12 cellular contexts compared by ENCODE assay signal in the genomic region with DNA sequence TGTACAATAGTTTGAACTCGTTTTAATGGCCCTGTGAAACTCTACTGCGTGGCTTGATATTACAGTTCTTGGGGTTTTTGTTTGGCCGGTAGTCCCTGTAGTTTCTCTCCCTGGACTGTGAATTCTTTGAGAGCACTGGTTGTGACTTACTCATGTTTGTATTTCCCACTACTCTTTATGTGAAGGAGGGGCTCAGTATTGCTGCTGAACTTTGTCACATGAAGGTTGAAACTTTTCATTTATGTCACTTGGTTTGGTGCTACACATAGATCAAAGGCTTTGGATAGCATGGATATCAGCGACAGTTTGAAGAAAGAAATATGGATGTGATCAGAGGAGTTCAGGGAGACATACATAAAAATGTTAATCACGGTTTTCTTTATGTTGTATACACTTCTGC. TPM values are rescaled to one million over a fixed set of nuclear protein-coding genes. Genes with fewer than 3 reads are reported as not detected.
A peak's percentile ranks its signal among the peaks of the same experiment; 100 is the strongest.
DNase-seq lines count a peak whose midpoint lies in the region; ATAC-seq, FAIRE-seq and TF ChIP-seq lines count a peak whose summit lies in the region.
"Had no signal": no experiment of that assay in that cellular context is flagged by ENCODE, and none has a peak within 500 bp of the region (broad histone marks: within the 10 kb centered on the region; RNA-seq: fewer than 3 reads in every experiment).

No MANE protein-coding gene starts in this region.

- H3K27me3 ChIP-seq in SK-N-SH (ENCODE audit: insufficient read depth) (no peaks in the 10 kb centered on the region), OCI-LY3 (ENCODE audit: low read depth, low read length) (no peaks in the 10 kb centered on the region), H1 (replicated peaks in 1 of 4; ENCODE audit: control insufficient read depth in 3 of 4, extremely low read depth in 1 of 4, insufficient read depth in 3 of 4, low read length in 3 of 4) (no peaks in the 10 kb centered on the region), gastrocnemius medialis (no peaks in the 10 kb centered on the region)

- H3K18ac ChIP-seq in H1 (ENCODE audit: extremely low read depth, low read length) = no peak overlapping the region

- H4K20me1 ChIP-seq in SK-N-SH (ENCODE audit: insufficient read depth) (no peaks in the 10 kb centered on the region), OCI-LY3 (ENCODE audit: insufficient read depth, low read length) (no peaks in the 10 kb centered on the region), H1 (replicated peaks in 1 of 2; ENCODE audit: control insufficient read depth in 1 of 2, insufficient read depth in 2 of 2, low read length in 2 of 2) (no peaks in the 10 kb centered on the region)

- H3K4me2 ChIP-seq in SK-N-SH (no peak overlapping the region; the same call in 1 of the 2 replicates), OCI-LY3 (ENCODE audit: low read length) (peak overlapping the region; percentile 97), H1 (ENCODE audit: insufficient read depth in 1 of 2, low read depth in 2 of 2, low read length in 2 of 2) (peak overlapping the region; percentile 76)

- no peaks in the 10 kb centered on the region; the same call in 1 of the 2 replicates for H3K79me1 ChIP-seq in H1 (ENCODE audit: low read depth, low read length)

- in situ Hi-C loops in gastrocnemius medialis (cut with MboI; ENCODE audit: low sequenced_read_pairs in 4 of 4) = no loop called here

- 85% methylated on average over 5 of the region's 5 CpGs for WGBS in SK-N-SH (ENCODE audit: low lambda C conversion rate)
- 84% methylated on average over 5 of the region's 5 CpGs; no CpG with 5 or more reads in 1 of the 2 experiments for WGBS in H1 (ENCODE audit: extremely low coverage in 1 of 2, insufficient coverage in 1 of 2, insufficient read length in 1 of 2, insufficient replicate concordance in 2 of 2, low coverage in 1 of 2, low lambda C conversion rate in 2 of 2, missing lambda C conversion rate in 1 of 2), 2 experiments

- TF ChIP-seq CTCF in SK-N-SH (IDR thresholded peaks at IDR 0.05) = no peak
- TF ChIP-seq CTCF in OCI-LY3 (IDR thresholded peaks at IDR 0.05; ENCODE audit: low read depth, low read length) = no peak
- no peak for TF ChIP-seq CTCF in H1 (IDR thresholded peaks at IDR 0.05; ENCODE audit: control extremely low read depth in 1 of 3, insufficient read depth in 1 of 3, low read depth in 1 of 3, low read length in 3 of 3)
- no peak for TF ChIP-seq CTCF in gastrocnemius medialis (IDR thresholded peaks at IDR 0.05 in 4 of 5, conservative IDR thresholded peaks at IDR 0.05 in 1 of 5)
- TF ChIP-seq CTCF in GM10248 (IDR thresholded peaks at IDR 0.05; ENCODE audit: control extremely low read depth, extremely low read depth, low read depth, missing control alignments) = no peak

- H2BK12ac ChIP-seq in H1 (ENCODE audit: low read depth, low read length) = no peak overlapping the region

- TF ChIP-seq RAD21 in SK-N-SH (IDR thresholded peaks at IDR 0.05; ENCODE audit: low read length) = no peak
- TF ChIP-seq RAD21 in H1 (IDR thresholded peaks at IDR 0.05 in 1 of 2, conservative IDR thresholded peaks at IDR 0.05 in 1 of 2; ENCODE audit: low read depth in 2 of 2, low read length in 2 of 2) = no peak

- H2BK120ac ChIP-seq in H1 (replicated peaks; ENCODE audit: low read depth, low read length) = no peak overlapping the region

- DNase-seq in SK-N-SH (no peak), H1 (ENCODE audit: low read depth in 1 of 2, low spot score in 2 of 2) (no peak), gastrocnemius medialis (no peak), GM10248 (ENCODE audit: extremely low spot score) (no peak), medulla oblongata (ENCODE audit: extremely low spot score) (no peak)
- DNase-seq: 8988T; central memory CD4-positive, alpha-beta T cell had no signal

- H3K79me2 ChIP-seq in SK-N-SH (ENCODE audit: insufficient read depth) (no peaks in the 10 kb centered on the region), OCI-LY3 (ENCODE audit: low read length) (no peaks in the 10 kb centered on the region), H1 (ENCODE audit: control insufficient read depth in 1 of 2, insufficient read depth in 2 of 2, low read length in 2 of 2) (peaks cover 0 to 5% of the 10 kb centered on the region in 2 experiments; a peak in 1 of 4 replicates)

- H3K4me3 ChIP-seq in SK-N-SH (ENCODE audit: low read depth in 2 of 2, low read length in 1 of 2) (no peak overlapping the region), OCI-LY3 (ENCODE audit: low read length) (peak overlapping the region; percentile 81), H1 (ENCODE audit: extremely low read depth in 1 of 4, insufficient read depth in 2 of 4, low read depth in 3 of 4, low read length in 4 of 4) (peak overlapping the region in 1 of 4 experiments; percentile 85; a peak in 1 of 8 replicates), gastrocnemius medialis (peak overlapping the region in 2 of 4 donors; percentile 88 to 90)

- no peak overlapping the region for H3K23ac ChIP-seq in H1 (ENCODE audit: insufficient read length)

- no peak overlapping the region for H3K14ac ChIP-seq in H1 (ENCODE audit: insufficient read length)

- H2AFZ ChIP-seq in SK-N-SH (ENCODE audit: low read depth) = 0 out of 2 replicates have a peak overlapping the region, but pooled peaks have one; percentile 17
- H2AFZ ChIP-seq in OCI-LY3 (ENCODE audit: low read depth, low read length) = no peak overlapping the region
- H2AFZ ChIP-seq in H1 (ENCODE audit: low read length) = no peak overlapping the region

- H4K8ac ChIP-seq in H1 (ENCODE audit: extremely low read depth, insufficient read depth, low read length) = no peak overlapping the region

- peaks cover 25% of the 10 kb centered on the region for H3F3A ChIP-seq in SK-N-SH (replicated peaks; ENCODE audit: insufficient read depth)

- no peak overlapping the region for H2BK15ac ChIP-seq in H1 (ENCODE audit: low read length)

- H3K27ac ChIP-seq in SK-N-SH (ENCODE audit: low read depth in 2 of 2, low read length in 1 of 2) (no peak overlapping the region), OCI-LY3 (ENCODE audit: low read length) (no peak overlapping the region), H1 (ENCODE audit: low read depth, low read length) (no peak overlapping the region), gastrocnemius medialis (peak overlapping the region; percentile 98 to 100 (median 99))

- H2BK20ac ChIP-seq in H1 (ENCODE audit: low read length) = no peak overlapping the region

- H3K36me3 ChIP-seq in SK-N-SH (replicated peaks in 1 of 2; ENCODE audit: control insufficient read depth in 1 of 2, insufficient read depth in 2 of 2, low read length in 1 of 2) (no peaks in the 10 kb centered on the region), OCI-LY3 (replicated peaks; ENCODE audit: low read depth, low read length) (no peaks in the 10 kb centered on the region), H1 (ENCODE audit: control insufficient read depth in 2 of 4, insufficient read depth in 4 of 4, low read length in 3 of 4) (no peaks in the 10 kb centered on the region), gastrocnemius medialis (peaks cover 0 to 5% of the 10 kb centered on the region in 2 donors)
- H3K36me3 ChIP-seq: neutrophil had no signal

- H3K9me3 ChIP-seq in SK-N-SH (no peaks in the 10 kb centered on the region), OCI-LY3 (ENCODE audit: insufficient read depth, low read length) (no peaks in the 10 kb centered on the region), H1 (ENCODE audit: insufficient read depth in 2 of 2, low read depth in 1 of 2, low read length in 1 of 2) (no peaks in the 10 kb centered on the region), gastrocnemius medialis (no peaks in the 10 kb centered on the region)
- H3K9me3 ChIP-seq: neutrophil had no signal

- no peak for FAIRE-seq in H1 (lab: Jason Lieb, UNC)

- peaks cover 10% of the 10 kb centered on the region; the same call in 1 of the 2 replicates for H3K23me2 ChIP-seq in H1 (ENCODE audit: low read depth, low read length)

- TF ChIP-seq EP300 in SK-N-SH (IDR thresholded peaks at IDR 0.05; ENCODE audit: borderline replicate concordance in 1 of 2, low read depth in 1 of 2, low read length in 1 of 2) = no peak
- TF ChIP-seq EP300 in H1 (IDR thresholded peaks at IDR 0.05; ENCODE audit: borderline replicate concordance in 1 of 2, low read depth in 2 of 2, low read length in 2 of 2) = no peak

- no peak overlapping the region for H4K5ac ChIP-seq in H1 (ENCODE audit: insufficient read length, low read depth, low read length)

- H3K56ac ChIP-seq in H1 (replicated peaks; ENCODE audit: insufficient read length, low read depth, low read length) = no peak overlapping the region

- intact Hi-C loops in gastrocnemius medialis (cut with DNase I; ENCODE audit: low total_unique reads) = loop anchor here (5.0 kb wide), 2 partner anchors 137 to 292 kb away; partner anchors contain the start of gene CSRNP2

- ATAC-seq in SK-N-SH treated with all-trans-retinoic acid at 6 μM for 48 hours = no peak
- no peak for ATAC-seq in gastrocnemius medialis
- ATAC-seq in GM21447 (IDR thresholded peaks at IDR 0.05; ENCODE audit: unreplicated experiment) = no peak
- ATAC-seq: activated CD4-positive, CD25-positive, alpha-beta regulatory T cell treated with anti-CD3 and anti-CD28 coated beads, Interleukin-2, amount 50 U/mL, for 24 hours had no signal

- no peak overlapping the region for H4K91ac ChIP-seq in H1 (replicated peaks; ENCODE audit: insufficient read length, low read length)

- no peak overlapping the region for H2BK5ac ChIP-seq in H1 (ENCODE audit: low read depth, low read length)

- H3K4me1 ChIP-seq in SK-N-SH (ENCODE audit: control insufficient read depth in 1 of 2, insufficient read depth in 2 of 2, low read depth in 1 of 2, low read length in 1 of 2) (peaks cover 0 to 8% of the 10 kb centered on the region in 2 experiments; a peak in 1 of 4 replicates), OCI-LY3 (ENCODE audit: low read length) (peaks cover 13% of the 10 kb centered on the region), H1 (replicated peaks in 1 of 4; ENCODE audit: control insufficient read depth in 3 of 4, insufficient read depth in 4 of 4, low read length in 3 of 4) (peaks cover 0 to 10% (median 7%) of the 10 kb centered on the region in 4 experiments; a peak in 5 of 7 replicates), gastrocnemius medialis (peaks cover 17 to 19% of the 10 kb centered on the region in 2 donors)

- no peak overlapping the region for H3K9ac ChIP-seq in SK-N-SH
- H3K9ac ChIP-seq in OCI-LY3 (ENCODE audit: low read length) = peak overlapping the region; percentile 80
- H3K9ac ChIP-seq in H1 (replicated peaks in 1 of 4; ENCODE audit: extremely low read depth in 1 of 4, low read depth in 3 of 4, low read length in 3 of 4) = no peak overlapping the region

- TF ChIP-seq POLR2A in H1 (IDR thresholded peaks at IDR 0.05; ENCODE audit: control extremely low read depth in 1 of 2, low read depth in 2 of 2, low read length in 2 of 2) (no peak), gastrocnemius medialis (IDR thresholded peaks at IDR 0.05) (no peak)

- CTCF ChIA-PET in SK-N-SH (lab: Yijun Ruan, JAX) (interaction anchor here (1.2 to 2.1 kb wide), 5 partner anchors 11 to 455 kb away, joined by 3 to 7 read pairs (median 5); no protein-coding TSS in a partner anchor), H1 (lab: Charles Lee; ENCODE audit: partially characterized antibody) (interaction anchor here (1.0 to 2.5 kb wide), 6 partner anchors 11 to 122 kb away, joined by 3 to 14 read pairs (median 5); no protein-coding TSS in a partner anchor), GM10248 (lab: Yijun Ruan, JAX) (interaction anchor here (1.2 to 3.1 kb wide), 3 partner anchors 11 to 43 kb away, joined by 3 to 20 read pairs (median 4); no protein-coding TSS in a partner anchor)

- no peak overlapping the region for H3K4ac ChIP-seq in H1 (replicated peaks; ENCODE audit: insufficient read length, low read depth, low read length)

- POLR2A ChIA-PET in SK-N-SH (lab: Yijun Ruan, JAX) = no interaction called here
- POLR2A ChIA-PET in H1 (lab: Charles Lee; ENCODE audit: partially characterized antibody) = interaction anchor here (1.0 to 2.6 kb wide), 7 partner anchors 11 to 137 kb away, joined by 3 to 22 read pairs (median 11); partner anchors contain the start of genes CSRNP2 and DAZAP2
- POLR2A ChIA-PET in GM10248 (lab: Yijun Ruan, JAX) = interaction anchor here (0.7 kb wide), 1 partner anchor 32 kb away, joined by 3 read pairs; no protein-coding TSS in a partner anchor

- no peaks in the 10 kb centered on the region for H3K9me2 ChIP-seq in SK-N-SH

- no peak overlapping the region for H2AK5ac ChIP-seq in H1 (ENCODE audit: low read depth, low read length)

RNA-seq across cellular contexts. Expression of gene POU6F1, which starts 1.5 kb away (rescaled TPM):
- polyA plus RNA-seq in SK-N-SH (2012; rRNA removed) = 1.9 TPM in 2 replicates
- 1.2 and 1.9 TPM in 2 replicates for polyA plus RNA-seq in SK-N-SH (2012; cell fraction: cytosol; rRNA removed)
- 9.6 and 14.7 TPM in 2 replicates for polyA plus RNA-seq in SK-N-SH (2012; cell fraction: nucleus; rRNA removed)
- total RNA-seq in H1 (2021; fragmentation: NEBNext Ultra II Directional; extraction: Animal tissue kit (Norgen Biotek cat#: 25700)) = 6.8 and 8.7 TPM in 2 replicates
- polyA plus RNA-seq in H1 (2011; rRNA removed) = 5.6 and 7.5 TPM in 2 replicates
- polyA plus RNA-seq in H1 (2011; cell fraction: cytosol; rRNA removed) = 3.4 TPM
- 12.0 TPM for polyA plus RNA-seq in H1 (2011; cell fraction: nucleus; rRNA removed)
- polyA plus RNA-seq in H1 (2012, experiment 1 of 2) = 6.5 to 7.3 TPM (median 7.1 TPM) in 4 replicates
- polyA plus RNA-seq in H1 (2012, experiment 2 of 2) = 21.5 TPM
- polyA plus RNA-seq in H1 (2013, experiment 1 of 2) = 4.2 TPM
- 3.8 TPM for polyA plus RNA-seq in H1 (2013, experiment 2 of 2)
- polyA minus RNA-seq in H1 (2011; rRNA and poly(A)+ RNA removed) = 3.5 and 5.5 TPM in 2 replicates
- polyA minus RNA-seq in H1 (2011; cell fraction: cytosol; rRNA and poly(A)+ RNA removed) = 7.0 TPM
- 7.0 TPM for polyA minus RNA-seq in H1 (2011; cell fraction: nucleus; rRNA and poly(A)+ RNA removed)
- total RNA-seq in gastrocnemius medialis = 10 to 100 TPM in 2 of 4 donors, 1 to 10 TPM in 2; 8.1 to 11.1 (median 9.9) TPM

RNA-seq across cellular contexts. Expression of gene DAZAP2, which starts 19.3 kb away (rescaled TPM):
- polyA plus RNA-seq in SK-N-SH (2012; rRNA removed) (274 and 325 TPM in 2 replicates), H1 (2011; rRNA removed) (64.7 and 77.2 TPM in 2 replicates)
- polyA plus RNA-seq in SK-N-SH (2012; cell fraction: cytosol; rRNA removed) = 232 and 238 TPM in 2 replicates
- 109 and 235 TPM in 2 replicates for polyA plus RNA-seq in SK-N-SH (2012; cell fraction: nucleus; rRNA removed)
- 24.9 and 27.1 TPM in 2 replicates for total RNA-seq in H1 (2021; fragmentation: NEBNext Ultra II Directional; extraction: Animal tissue kit (Norgen Biotek cat#: 25700))
- polyA plus RNA-seq in H1 (2011; cell fraction: cytosol; rRNA removed) = 69.2 TPM
- 73.7 TPM for polyA plus RNA-seq in H1 (2011; cell fraction: nucleus; rRNA removed)
- 29.7 to 51.3 TPM (median 45.2 TPM) in 4 replicates for polyA plus RNA-seq in H1 (2012, experiment 1 of 2)
- 16.9 TPM for polyA plus RNA-seq in H1 (2012, experiment 2 of 2)
- 35.8 TPM for polyA plus RNA-seq in H1 (2013, experiment 1 of 2)
- polyA plus RNA-seq in H1 (2013, experiment 2 of 2) = 33.0 TPM
- 63.7 and 86.0 TPM in 2 replicates for polyA minus RNA-seq in H1 (2011; rRNA and poly(A)+ RNA removed)
- 24.7 TPM for polyA minus RNA-seq in H1 (2011; cell fraction: cytosol; rRNA and poly(A)+ RNA removed)
- 33.1 TPM for polyA minus RNA-seq in H1 (2011; cell fraction: nucleus; rRNA and poly(A)+ RNA removed)
- total RNA-seq in gastrocnemius medialis = 100 to 1,000 TPM; 204 to 274 (median 246) TPM

RNA-seq across cellular contexts. Expression of gene TFCP2, which starts 46.4 kb away (rescaled TPM):
- polyA plus RNA-seq in SK-N-SH (2012; rRNA removed) (18.1 and 19.3 TPM in 2 replicates), H1 (2011; rRNA removed) (14.4 and 19.8 TPM in 2 replicates)
- polyA plus RNA-seq in SK-N-SH (2012; cell fraction: cytosol; rRNA removed) = 25.3 and 26.3 TPM in 2 replicates
- polyA plus RNA-seq in SK-N-SH (2012; cell fraction: nucleus; rRNA removed) = 11.6 and 16.9 TPM in 2 replicates
- 44.5 and 49.2 TPM in 2 replicates for total RNA-seq in H1 (2021; fragmentation: NEBNext Ultra II Directional; extraction: Animal tissue kit (Norgen Biotek cat#: 25700))
- polyA plus RNA-seq in H1 (2011; cell fraction: cytosol; rRNA removed) = 25.1 TPM
- polyA plus RNA-seq in H1 (2011; cell fraction: nucleus; rRNA removed) = 9.2 TPM
- 29.1 to 44.0 TPM (median 33.4 TPM) in 4 replicates for polyA plus RNA-seq in H1 (2012, experiment 1 of 2)
- polyA plus RNA-seq in H1 (2012, experiment 2 of 2) = 4.8 TPM
- 23.8 TPM for polyA plus RNA-seq in H1 (2013, experiment 1 of 2)
- polyA plus RNA-seq in H1 (2013, experiment 2 of 2) = 25.4 TPM
- polyA minus RNA-seq in H1 (2011; rRNA and poly(A)+ RNA removed) = 21.5 and 24.4 TPM in 2 replicates
- polyA minus RNA-seq in H1 (2011; cell fraction: cytosol; rRNA and poly(A)+ RNA removed) = 14.5 TPM
- polyA minus RNA-seq in H1 (2011; cell fraction: nucleus; rRNA and poly(A)+ RNA removed) = 13.6 TPM
- total RNA-seq in gastrocnemius medialis = 10 to 100 TPM in 2 of 4 donors, 1 to 10 TPM in 2; 8.9 to 14.2 (median 10.8) TPM

RNA-seq across cellular contexts. Expression of gene SMAGP, which starts 50.9 kb away (rescaled TPM):
- 22.6 and 26.3 TPM in 2 replicates for polyA plus RNA-seq in SK-N-SH (2012; rRNA removed)
- polyA plus RNA-seq in SK-N-SH (2012; cell fraction: cytosol; rRNA removed) = 25.2 and 26.0 TPM in 2 replicates
- 13.6 and 15.1 TPM in 2 replicates for polyA plus RNA-seq in SK-N-SH (2012; cell fraction: nucleus; rRNA removed)
- 9.2 and 9.4 TPM in 2 replicates for total RNA-seq in H1 (2021; fragmentation: NEBNext Ultra II Directional; extraction: Animal tissue kit (Norgen Biotek cat#: 25700))
- polyA plus RNA-seq in H1 (2011; rRNA removed) = 12.7 and 13.9 TPM in 2 replicates
- polyA plus RNA-seq in H1 (2011; cell fraction: cytosol; rRNA removed) = 12.9 TPM
- polyA plus RNA-seq in H1 (2011; cell fraction: nucleus; rRNA removed) = 8.2 TPM
- polyA plus RNA-seq in H1 (2012, experiment 1 of 2) = 9.5 to 11.2 TPM (median 10.4 TPM) in 4 replicates
- 11.1 TPM for polyA plus RNA-seq in H1 (2012, experiment 2 of 2)
- 10.1 TPM for polyA plus RNA-seq in H1 (2013, experiment 1 of 2)
- polyA plus RNA-seq in H1 (2013, experiment 2 of 2) = 11.8 TPM
- polyA minus RNA-seq in H1 (2011; rRNA and poly(A)+ RNA removed) = 9.9 and 12.0 TPM in 2 replicates
- polyA minus RNA-seq in H1 (2011; cell fraction: cytosol; rRNA and poly(A)+ RNA removed) = 3.4 TPM
- 5.0 TPM for polyA minus RNA-seq in H1 (2011; cell fraction: nucleus; rRNA and poly(A)+ RNA removed)
- 1 to 10 TPM; 1.7 to 3.5 (median 2.5) TPM for total RNA-seq in gastrocnemius medialis

Comparison
In these comparisons a context has a peak if more than half of its experiments do, and no peak if none do; other contexts are left out.
1. H3K27ac ChIP-seq: peak in gastrocnemius medialis (4 of 4); none in SK-N-SH (0 of 2), OCI-LY3 (single experiment) and H1 (single experiment).